ENCODE assay signal across 26 cellular contexts in the genomic region with DNA sequence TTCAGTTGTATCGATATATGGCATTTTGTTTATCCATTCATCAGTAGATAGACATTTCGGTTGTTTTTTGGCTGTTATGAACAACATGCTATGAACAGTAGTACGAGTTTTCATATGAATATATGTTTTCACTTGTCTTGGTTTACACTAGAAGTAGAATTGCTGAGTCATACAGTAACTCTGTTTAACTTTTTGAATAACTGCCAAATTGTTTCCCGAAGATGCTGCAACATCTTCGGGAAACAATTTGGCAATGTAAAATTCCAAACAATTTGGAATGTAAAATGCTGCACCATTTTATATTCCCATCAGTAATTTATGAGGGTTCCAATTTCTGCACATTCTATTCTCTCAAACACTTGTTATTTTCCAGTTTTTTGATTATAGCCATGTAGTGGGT. TPM values are rescaled to one million over a fixed set of nuclear protein-coding genes. Genes with fewer than 3 reads are reported as not detected.
A peak's percentile ranks its signal among the peaks of the same experiment; 100 is the strongest.
DNase-seq lines count a peak whose midpoint lies in the region; ATAC-seq, FAIRE-seq and TF ChIP-seq lines count a peak whose summit lies in the region.
"Had no signal": no experiment of that assay in that cellular context is flagged by ENCODE, and none has a peak within 500 bp of the region (broad histone marks: within the 10 kb centered on the region; RNA-seq: fewer than 3 reads in every experiment).

No MANE protein-coding gene starts in this region.

- no peaks in the 10 kb centered on the region for H3K9me2 ChIP-seq in SK-N-SH

- intact Hi-C loops in HepG2 (cut with micrococcal nuclease; ENCODE audit: unreplicated experiment) (no loop called here), right lobe of liver (cut with DNase I) (no loop called here)
- intact Hi-C loops in activated CD4-positive, alpha-beta memory T cell treated with anti-CD3 and anti-CD28 coated beads for 36 hours (cut with micrococcal nuclease), result no loop called here

- POLR2A ChIA-PET in HepG2 (lab: Yijun Ruan, JAX), result no interaction called here
- POLR2A ChIA-PET in SK-N-SH (lab: Yijun Ruan, JAX), result no interaction called here
- POLR2A ChIA-PET in activated CD4-positive, alpha-beta memory T cell treated with anti-CD3 and anti-CD28 coated beads for 36 hours (lab: Charles Lee), result no interaction called here

- TF ChIP-seq RAD21 in HepG2 (CRISPR knock-in tag; IDR thresholded peaks at IDR 0.05), result no peak
- TF ChIP-seq RAD21 in SK-N-SH (IDR thresholded peaks at IDR 0.05; ENCODE audit: low read length), result no peak

- no peak for ATAC-seq in HepG2
- no peak for ATAC-seq in right lobe of liver
- no peak for ATAC-seq in HG02623 (IDR thresholded peaks at IDR 0.05; ENCODE audit: unreplicated experiment)
- ATAC-seq: natural killer cell; stimulated activated naive CD8-positive, alpha-beta T cell treated with anti-CD3 and anti-CD28 coated beads, Interleukin-15, amount 100 ng/mL, for 72 hours; upper lobe of right lung had no signal

- H3K27me3 ChIP-seq in HepG2 (ENCODE audit: control insufficient read depth in 1 of 2, insufficient read depth in 2 of 2, low read length in 2 of 2) (0 out of 5 replicates have a peak, but pooled peaks cover 0 to 6% of the 10 kb centered on the region in 2 experiments), right lobe of liver (peaks cover 0 to 5% of the 10 kb centered on the region in 2 donors), SK-N-SH (ENCODE audit: insufficient read depth) (no peaks in the 10 kb centered on the region), MG63 (peaks cover 13% of the 10 kb centered on the region)
- H3K27me3 ChIP-seq: ascending aorta, upper lobe of right lung had no signal

- H3K27me3 Mint-ChIP-seq in activated CD4-positive, alpha-beta memory T cell treated with anti-CD3 and anti-CD28 coated beads for 36 hours, result peaks cover 3% of the 10 kb centered on the region

- no peak overlapping the region for H3K4me3 Mint-ChIP-seq in activated CD4-positive, alpha-beta memory T cell treated with anti-CD3 and anti-CD28 coated beads for 36 hours
- H3K4me3 Mint-ChIP-seq: memory B cell; natural killer cell; stimulated activated naive CD8-positive, alpha-beta T cell treated with anti-CD3 and anti-CD28 coated beads, Interleukin-15, amount 100 ng/mL, for 72 hours had no signal

- DNase-seq in HepG2 (ENCODE audit: low spot score), result no peak
- DNase-seq in right lobe of liver, result no peak
- DNase-seq in SK-N-SH, result no peak
- peak; percentile 89 for DNase-seq in fibroblast of gingiva (ENCODE audit: low read depth)
- no peak for DNase-seq in NCI-H187 treated with DMSO at 0.1 percent for 48 hours (lab: John Stamatoyannopoulos, UW)
- no peak for DNase-seq in activated CD4-positive, alpha-beta memory T cell treated with anti-CD3 and anti-CD28 coated beads for 36 hours
- DNase-seq in MG63, result no peak
- DNase-seq: 8988T; activated CD4-positive, alpha-beta T cell treated with anti-CD3 and anti-CD28 coated beads, Interleukin-2, amount 50 U/mL, for 4 hours; activated naive CD4-positive, alpha-beta T cell treated with Interleukin-2 at 50 U/mL for 16 hours; DMS79; natural killer cell; NCI-H1417 treated with DMSO at 0.1 percent for 48 hours; NCI-H2171 treated with DMSO at 0.1 percent for 48 hours; NCI-H748 treated with DMSO at 0.1 percent for 48 hours; posterior cingulate gyrus; stimulated activated CD4-positive, alpha-beta T cell treated with anti-CD3 and anti-CD28 coated beads, Interleukin-2, amount 100 ng/mL, for 24 hours; stimulated activated naive CD8-positive, alpha-beta T cell treated with anti-CD3 and anti-CD28 coated beads, Interleukin-15, amount 100 ng/mL, for 72 hours; upper lobe of right lung; WERI-Rb-1 had no signal

- H4K20me1 ChIP-seq in HepG2 (ENCODE audit: insufficient read depth, low read length) (no peaks in the 10 kb centered on the region; the same call in 1 of the 2 replicates), SK-N-SH (ENCODE audit: insufficient read depth) (0 out of 2 replicates have a peak, but pooled peaks cover 7% of the 10 kb centered on the region)

- CTCF ChIA-PET in HepG2 (lab: Yijun Ruan, JAX; ENCODE audit: low intra/inter-chr PET ratio, low total read pairs) (no interaction called here), SK-N-SH (lab: Yijun Ruan, JAX) (no interaction called here)
- CTCF ChIA-PET in activated CD4-positive, alpha-beta memory T cell treated with anti-CD3 and anti-CD28 coated beads for 36 hours (lab: Charles Lee), result no interaction called here

- no peak overlapping the region for H3K27ac Mint-ChIP-seq in activated CD4-positive, alpha-beta memory T cell treated with anti-CD3 and anti-CD28 coated beads for 36 hours
- H3K27ac Mint-ChIP-seq: memory B cell; natural killer cell; stimulated activated naive CD8-positive, alpha-beta T cell treated with anti-CD3 and anti-CD28 coated beads, Interleukin-15, amount 100 ng/mL, for 72 hours had no signal

- no peaks in the 10 kb centered on the region for H3K36me3 ChIP-seq in HepG2 (replicated peaks in 1 of 2; ENCODE audit: control insufficient read depth in 1 of 2, insufficient read depth in 2 of 2, low read length in 2 of 2)
- H3K36me3 ChIP-seq in right lobe of liver, result no peaks in the 10 kb centered on the region
- H3K36me3 ChIP-seq in SK-N-SH (replicated peaks in 1 of 2; ENCODE audit: control insufficient read depth in 1 of 2, insufficient read depth in 2 of 2, low read length in 1 of 2), result peaks cover 0 to 7% of the 10 kb centered on the region in 2 experiments
- no peaks in the 10 kb centered on the region for H3K36me3 ChIP-seq in MG63
- H3K36me3 ChIP-seq: ascending aorta, upper lobe of right lung, WERI-Rb-1 had no signal

- H3K4me3 ChIP-seq in HepG2 (replicated peaks in 1 of 3; ENCODE audit: insufficient read depth in 1 of 3, low read depth in 2 of 3, low read length in 3 of 3), result no peak overlapping the region
- no peak overlapping the region for H3K4me3 ChIP-seq in right lobe of liver
- H3K4me3 ChIP-seq in SK-N-SH (ENCODE audit: low read depth in 2 of 2, low read length in 1 of 2), result no peak overlapping the region; a peak in 1 of 4 replicates
- no peak overlapping the region for H3K4me3 ChIP-seq in MG63
- H3K4me3 ChIP-seq: ascending aorta, upper lobe of right lung had no signal

- H3F3A ChIP-seq in SK-N-SH (replicated peaks; ENCODE audit: insufficient read depth), result peaks cover 5% of the 10 kb centered on the region

- H3K36me3 Mint-ChIP-seq in activated CD4-positive, alpha-beta memory T cell treated with anti-CD3 and anti-CD28 coated beads for 36 hours, result peaks cover 2% of the 10 kb centered on the region
- H3K36me3 Mint-ChIP-seq: natural killer cell had no signal

- peaks cover 2% of the 10 kb centered on the region for H3K9me3 Mint-ChIP-seq in activated CD4-positive, alpha-beta memory T cell treated with anti-CD3 and anti-CD28 coated beads for 36 hours
- H3K9me3 Mint-ChIP-seq: memory B cell; natural killer cell; stimulated activated naive CD8-positive, alpha-beta T cell treated with anti-CD3 and anti-CD28 coated beads, Interleukin-15, amount 100 ng/mL, for 72 hours had no signal

- in situ Hi-C loops in HepG2 (cut with HindIII; ENCODE audit: extremely low pct_ligation_motif_present, low pct_unique_long_range_greater_than_20kb), result no loop called here

- FAIRE-seq in HepG2 (lab: Jason Lieb, UNC), result no peak
- FAIRE-seq: colon, frontal cortex, GM18507 had no signal

- TF ChIP-seq POLR2A in HepG2 (IDR thresholded peaks at IDR 0.05; ENCODE audit: insufficient read depth in 1 of 2, low read depth in 2 of 2, low read length in 2 of 2) (no peak), right lobe of liver (IDR thresholded peaks at IDR 0.05) (no peak)

- H2AFZ ChIP-seq in HepG2 (ENCODE audit: low read length), result no peak overlapping the region
- no peak overlapping the region for H2AFZ ChIP-seq in SK-N-SH (ENCODE audit: low read depth)

- TF ChIP-seq EP300 in HepG2 (IDR thresholded peaks at IDR 0.05; ENCODE audit: low read depth in 2 of 2, low read length in 2 of 2), result no peak
- no peak for TF ChIP-seq EP300 in HepG2 (CRISPR knock-in tag; IDR thresholded peaks at IDR 0.05; ENCODE audit: borderline replicate concordance)
- TF ChIP-seq EP300 in SK-N-SH (IDR thresholded peaks at IDR 0.05; ENCODE audit: borderline replicate concordance in 1 of 2, low read depth in 1 of 2, low read length in 1 of 2), result no peak

- WGBS in HepG2 (ENCODE audit: low lambda C conversion rate), result 8% methylated on average over 5 of the region's 5 CpGs
- 41% methylated on average over 5 of the region's 5 CpGs for WGBS in right lobe of liver (ENCODE audit: insufficient coverage, low coverage, low lambda C conversion rate, missing lambda C conversion rate)
- 50% methylated on average over 5 of the region's 5 CpGs for WGBS in SK-N-SH (ENCODE audit: low lambda C conversion rate)

- H3K27ac ChIP-seq in HepG2 (ENCODE audit: extremely low read length, insufficient read depth, low read length) (no peak overlapping the region), right lobe of liver (no peak overlapping the region), SK-N-SH (ENCODE audit: low read depth in 2 of 2, low read length in 1 of 2) (peak overlapping the region in 1 of 2 experiments; percentile 24; a peak in 1 of 4 replicates)
- H3K27ac ChIP-seq: ascending aorta, upper lobe of right lung, WERI-Rb-1 had no signal

- H3K4me1 Mint-ChIP-seq in activated CD4-positive, alpha-beta memory T cell treated with anti-CD3 and anti-CD28 coated beads for 36 hours (ENCODE audit: low read depth), result peaks cover 3% of the 10 kb centered on the region
- H3K4me1 Mint-ChIP-seq: memory B cell, natural killer cell had no signal

- H3K9me3 ChIP-seq in HepG2 (ENCODE audit: low read length), result no peaks in the 10 kb centered on the region
- H3K9me3 ChIP-seq in right lobe of liver, result no peaks in the 10 kb centered on the region
- 0 out of 2 replicates have a peak, but pooled peaks cover under 1% of the 10 kb centered on the region for H3K9me3 ChIP-seq in SK-N-SH
- H3K9me3 ChIP-seq in MG63, result peaks cover under 1% of the 10 kb centered on the region; the same call in 1 of the 2 replicates
- H3K9me3 ChIP-seq: ascending aorta, upper lobe of right lung had no signal

- H3K4me1 ChIP-seq in HepG2 (ENCODE audit: insufficient read depth, low read length) (no peaks in the 10 kb centered on the region), right lobe of liver (no peaks in the 10 kb centered on the region), SK-N-SH (ENCODE audit: control insufficient read depth in 1 of 2, insufficient read depth in 2 of 2, low read depth in 1 of 2, low read length in 1 of 2) (peaks cover 0 to 3% of the 10 kb centered on the region in 2 experiments; a peak in 1 of 4 replicates)
- H3K4me1 ChIP-seq: ascending aorta, upper lobe of right lung had no signal

- no peak overlapping the region for H3K4me2 ChIP-seq in HepG2 (ENCODE audit: low read depth, low read length)
- H3K4me2 ChIP-seq in SK-N-SH, result no peak overlapping the region

- TF ChIP-seq CTCF in HepG2 (CRISPR knock-in tag; IDR thresholded peaks at IDR 0.05) (no peak), right lobe of liver (IDR thresholded peaks at IDR 0.05) (no peak), SK-N-SH (IDR thresholded peaks at IDR 0.05) (no peak)

- BruUV-seq in HepG2 (replicated peaks; lab: Mats Ljungman, UMichigan), result no TSS peak

- H3K79me2 ChIP-seq in HepG2 (ENCODE audit: insufficient read depth, low read length) (no peaks in the 10 kb centered on the region), SK-N-SH (ENCODE audit: insufficient read depth) (peaks cover 23% of the 10 kb centered on the region; the same call in 1 of the 2 replicates)

- H3K9ac ChIP-seq in HepG2 (ENCODE audit: insufficient read depth, low read depth, low read length), result no peak overlapping the region
- no peak overlapping the region for H3K9ac ChIP-seq in SK-N-SH

RNA-seq across cellular contexts. Expression of gene PCBP3, which starts 11.5 kb away (rescaled TPM):
- total RNA-seq in HepG2 (2016; rRNA removed; fragmentation: Illumina TruSeq; extraction: Trizol), result not detected in 2 replicates
- not detected in 2 replicates for total RNA-seq in HepG2 (2016; cell fraction: cytosol; rRNA removed; fragmentation: Illumina TruSeq; extraction: Trizol; ENCODE audit: low read depth)
- total RNA-seq in HepG2 (2016; cell fraction: insoluble cytoplasmic fraction; rRNA removed; fragmentation: Illumina TruSeq; extraction: Trizol), result not detected in 2 replicates
- total RNA-seq in HepG2 (2016; cell fraction: membrane; rRNA removed; fragmentation: Illumina TruSeq; extraction: Trizol), result not detected in 2 replicates
- not detected in 2 replicates for total RNA-seq in HepG2 (2016; cell fraction: nucleus; rRNA removed; fragmentation: Illumina TruSeq; extraction: Trizol)
- not detected in 2 replicates for polyA plus RNA-seq in HepG2 (2011; rRNA removed)
- not detected in 2 replicates for polyA plus RNA-seq in HepG2 (2011; cell fraction: cytosol; rRNA removed)
- polyA plus RNA-seq in HepG2 (2011; cell fraction: nucleus; rRNA removed), result not detected in 2 replicates
- polyA plus RNA-seq in HepG2 (2012), result not detected in 2 replicates
- not detected in 2 replicates for polyA plus RNA-seq in HepG2 (2016; cell fraction: cytosol; fragmentation: Illumina TruSeq; extraction: Trizol; ENCODE audit: low read depth)
- not detected in 2 replicates for polyA plus RNA-seq in HepG2 (2016; cell fraction: insoluble cytoplasmic fraction; fragmentation: Illumina TruSeq; extraction: Trizol; ENCODE audit: low read depth)
- polyA plus RNA-seq in HepG2 (2016; cell fraction: membrane; fragmentation: Illumina TruSeq; extraction: Trizol; ENCODE audit: low read depth), result not detected in 2 replicates
- polyA plus RNA-seq in HepG2 (2016; cell fraction: nucleus; fragmentation: Illumina TruSeq; extraction: Trizol; ENCODE audit: insufficient read depth, low read depth), result not detected in 2 replicates
- not detected in 2 replicates for polyA minus RNA-seq in HepG2 (2011; rRNA and poly(A)+ RNA removed; ENCODE audit: low replicate concordance)
- not detected in 2 replicates for polyA minus RNA-seq in HepG2 (2011; cell fraction: cytosol; rRNA and poly(A)+ RNA removed)
- polyA minus RNA-seq in HepG2 (2011; cell fraction: nucleus; rRNA and poly(A)+ RNA removed), result not detected in 2 replicates
- total RNA-seq in right lobe of liver, result 1 to 10 TPM in 1 of 6 experiments, under 1 TPM in 5; 0.37 to 1.5 (median 0.69) TPM
- polyA plus RNA-seq in SK-N-SH (2012; rRNA removed), result 4.2 and 9.5 TPM in 2 replicates
- polyA plus RNA-seq in SK-N-SH (2012; cell fraction: cytosol; rRNA removed), result 5.8 and 7.4 TPM in 2 replicates
- polyA plus RNA-seq in SK-N-SH (2012; cell fraction: nucleus; rRNA removed), result 16.9 and 21.5 TPM in 2 replicates
- 1 to 10 TPM; 5.3 to 6.6 TPM for total RNA-seq in activated CD4-positive, alpha-beta memory T cell treated with anti-CD3 and anti-CD28 coated beads for 36 hours
- total RNA-seq in MG63 (2014; rRNA removed; shearing (Covaris generic); ENCODE audit: low replicate concordance), result 0.23 TPM in 1 of 2 replicates, not detected in the other
- total RNA-seq: ascending aorta had no signal

Comparison
In these comparisons a context has a peak if more than half of its experiments do, and no peak if none do; other contexts are left out.
1. Of the 25 proteins assayed by ChIP-seq in both HepG2 and SK-N-SH: peak only in HepG2: none; only in SK-N-SH: FOSL2 and NFIC; in both: none; in neither: 23.